ENCODE assay signal across 21 cellular contexts in genomic region chr19:5663904-5664303, GRCh38.
"Had no signal": no experiment of that assay in that cellular context is flagged by ENCODE, and none has a peak within 500 bp of the region (broad histone marks: within the 10 kb centered on the region; RNA-seq: fewer than 3 reads in every experiment).

No MANE protein-coding gene starts in this region.

- H3K4me1 ChIP-seq: esophagus squamous epithelium, pancreas, stomach, thyroid gland, vagina had no signal

- DNase-seq: cortex of kidney; effector memory CD8-positive, alpha-beta T cell; erythroblast; esophagus squamous epithelium; foreskin melanocyte; hypothalamus; immature natural killer cell; islet precursor cell; left ventricle myocardium superior; mesendoderm; naive thymus-derived CD8-positive, alpha-beta T cell; stimulated activated CD4-positive, alpha-beta T cell treated with anti-CD3 and anti-CD28 coated beads, Interleukin-4, amount 100 ng/mL, for 4 hours; stomach; thyroid gland; trophoblast cell had no signal

- H3K27ac ChIP-seq: esophagus squamous epithelium, neutrophil, pancreas, stomach, thyroid gland, vagina had no signal

- ATAC-seq: effector memory CD8-positive, alpha-beta T cell; left ventricle myocardium superior; naive thymus-derived CD8-positive, alpha-beta T cell; stimulated activated memory B cell treated with anti-CD40 and anti-IgM and Interleukin-4, amounts not matched to agents 10 μg/mL and 1 μg/mL and 100 μg/mL, for 72 hours had no signal

- H3K4me3 ChIP-seq: esophagus squamous epithelium, pancreas, right lobe of liver, stomach, thyroid gland, vagina had no signal

- H3K27me3 ChIP-seq: esophagus squamous epithelium, neutrophil, pancreas, right lobe of liver, stomach, thyroid gland, vagina had no signal

- H3K9me3 ChIP-seq: esophagus squamous epithelium, neutrophil, pancreas, right lobe of liver, stomach, thyroid gland, vagina had no signal

- H3K4me1 Mint-ChIP-seq: neural crest cell had no signal

- H3K4me3 Mint-ChIP-seq: effector memory CD8-positive, alpha-beta T cell; immature natural killer cell; naive thymus-derived CD8-positive, alpha-beta T cell; neural crest cell; stimulated activated memory B cell treated with anti-CD40 and anti-IgM and Interleukin-4, amounts not matched to agents 10 μg/mL and 1 μg/mL and 100 μg/mL, for 72 hours had no signal

- H3K27me3 Mint-ChIP-seq: effector memory CD8-positive, alpha-beta T cell; naive thymus-derived CD8-positive, alpha-beta T cell; stimulated activated memory B cell treated with anti-CD40 and anti-IgM and Interleukin-4, amounts not matched to agents 10 μg/mL and 1 μg/mL and 100 μg/mL, for 72 hours had no signal

- H3K9me3 Mint-ChIP-seq: effector memory CD8-positive, alpha-beta T cell; immature natural killer cell; neural crest cell; stimulated activated memory B cell treated with anti-CD40 and anti-IgM and Interleukin-4, amounts not matched to agents 10 μg/mL and 1 μg/mL and 100 μg/mL, for 72 hours had no signal

- H3K27ac Mint-ChIP-seq: immature natural killer cell; stimulated activated memory B cell treated with anti-CD40 and anti-IgM and Interleukin-4, amounts not matched to agents 10 μg/mL and 1 μg/mL and 100 μg/mL, for 72 hours had no signal
